ENCODE assay signal across 30 cellular contexts in genomic region chr14:43729149-43729548, GRCh38.
DNase-seq lines count a peak whose midpoint lies in the region; ATAC-seq and TF ChIP-seq lines count a peak whose summit lies in the region.
"Had no signal": no experiment of that assay in that cellular context is flagged by ENCODE, and none has a peak within 500 bp of the region (broad histone marks: within the 10 kb centered on the region; RNA-seq: fewer than 3 reads in every experiment).

No MANE protein-coding gene starts in this region.

- H3K4me2 ChIP-seq in SU-DHL-6 (ENCODE audit: low read depth, low read length, poor library complexity, severe bottlenecking) (no peak overlapping the region), neuronal stem cell (ENCODE audit: insufficient read depth, low read length, poor library complexity, severe bottlenecking) (no peak overlapping the region)
- H3K4me2 ChIP-seq: A549 had no signal

- no peaks in the 10 kb centered on the region for H3K27me3 ChIP-seq in SU-DHL-6 (ENCODE audit: low read length)
- no peaks in the 10 kb centered on the region for H3K27me3 ChIP-seq in neuronal stem cell (ENCODE audit: control insufficient read depth in 3 of 3, insufficient read depth in 3 of 3, low read depth in 1 of 3, low read length in 3 of 3)
- H3K27me3 ChIP-seq: BE2C, cardiac muscle cell, esophagus squamous epithelium, SJCRH30, upper lobe of right lung had no signal

- H2BK15ac ChIP-seq in neuronal stem cell (ENCODE audit: low read length): no peak overlapping the region

- H3K27me3 Mint-ChIP-seq in activated CD8-positive, alpha-beta T cell treated with anti-CD3 and anti-CD28 coated beads, Interleukin-2, amount 10 ng/mL, durations not matched to agents 7 days and 5 days (ENCODE audit: low read depth): no peaks in the 10 kb centered on the region
- H3K27me3 Mint-ChIP-seq in activated CD8-positive, alpha-beta T cell treated with anti-CD3 and anti-CD28 coated beads for 36 hours: no peaks in the 10 kb centered on the region
- H3K27me3 Mint-ChIP-seq: IgD-negative memory B cell; naive thymus-derived CD4-positive, alpha-beta T cell had no signal

- no peak for ATAC-seq in activated CD8-positive, alpha-beta T cell treated with anti-CD3 and anti-CD28 coated beads, Interleukin-2, amount 10 ng/mL, durations not matched to agents 7 days and 5 days
- ATAC-seq in activated CD8-positive, alpha-beta T cell treated with anti-CD3 and anti-CD28 coated beads for 36 hours: no peak
- ATAC-seq: A549; left colon; naive thymus-derived CD4-positive, alpha-beta T cell; upper lobe of right lung had no signal

- H3K4me1 ChIP-seq in neuronal stem cell (ENCODE audit: control insufficient read depth in 2 of 2, insufficient read depth in 1 of 2, low read depth in 1 of 2, low read length in 2 of 2): no peaks in the 10 kb centered on the region
- H3K4me1 ChIP-seq: A549, BE2C, esophagus squamous epithelium, SJCRH30, upper lobe of right lung had no signal

- no peak overlapping the region for H3K4ac ChIP-seq in neuronal stem cell (ENCODE audit: low read length)

- H3K36me3 ChIP-seq in SU-DHL-6 (ENCODE audit: low read length) (no peaks in the 10 kb centered on the region), neuronal stem cell (replicated peaks in 1 of 2; ENCODE audit: control insufficient read depth in 2 of 2, insufficient read depth in 2 of 2, low read length in 2 of 2) (no peaks in the 10 kb centered on the region)
- H3K36me3 ChIP-seq: BE2C, cardiac muscle cell, esophagus squamous epithelium, SJCRH30, upper lobe of right lung had no signal

- no peaks in the 10 kb centered on the region for H3K9me2 ChIP-seq in SU-DHL-6 (replicated peaks; ENCODE audit: insufficient read depth, low read length)

- H3K9me3 ChIP-seq in SU-DHL-6 (ENCODE audit: insufficient read depth, low read length) (no peaks in the 10 kb centered on the region), neuronal stem cell (replicated peaks in 1 of 2; ENCODE audit: control insufficient read depth in 2 of 2, insufficient read depth in 1 of 2, low read depth in 1 of 2, low read length in 2 of 2) (no peaks in the 10 kb centered on the region)
- H3K9me3 ChIP-seq: A549, BE2C, esophagus squamous epithelium, SJCRH30, upper lobe of right lung had no signal

- no peak overlapping the region for H2BK12ac ChIP-seq in neuronal stem cell (ENCODE audit: low read length)

- H3K4me1 Mint-ChIP-seq in activated CD8-positive, alpha-beta T cell treated with anti-CD3 and anti-CD28 coated beads, Interleukin-2, amount 10 ng/mL, durations not matched to agents 7 days and 5 days (ENCODE audit: low read depth): no peaks in the 10 kb centered on the region
- no peaks in the 10 kb centered on the region for H3K4me1 Mint-ChIP-seq in activated CD8-positive, alpha-beta T cell treated with anti-CD3 and anti-CD28 coated beads for 36 hours (ENCODE audit: low read depth)
- H3K4me1 Mint-ChIP-seq: endodermal cell; IgD-negative memory B cell; naive thymus-derived CD4-positive, alpha-beta T cell had no signal

- H3K79me2 ChIP-seq in SU-DHL-6 (ENCODE audit: insufficient read depth, low read length): no peaks in the 10 kb centered on the region

- DNase-seq in SIG-M5 treated with dmso at 0.1 percent for 504 hours (lab: John Stamatoyannopoulos, UW; ENCODE audit: unreplicated experiment) (peak; percentile 58), SIG-M5 (lab: John Stamatoyannopoulos, UW) (no peak), MV-4-11 (lab: John Stamatoyannopoulos, UW) (peak; percentile 91), neuronal stem cell (ENCODE audit: low spot score) (peak; percentile 1), GM20000 (ENCODE audit: low spot score) (no peak)
- DNase-seq in activated CD8-positive, alpha-beta T cell treated with anti-CD3 and anti-CD28 coated beads, Interleukin-2, amount 10 ng/mL, durations not matched to agents 7 days and 5 days: no peak
- no peak for DNase-seq in activated CD8-positive, alpha-beta T cell treated with anti-CD3 and anti-CD28 coated beads for 36 hours
- DNase-seq: activated CD4-positive, alpha-beta T cell treated with anti-CD3 and anti-CD28 coated beads for 48 hours; activated naive CD4-positive, alpha-beta T cell treated with anti-CD3 and anti-CD28 coated beads, Interleukin-2, amount 50 U/mL, for 16 hours; anterior cingulate cortex; BE2C; endodermal cell; esophagus squamous epithelium; HCEC 1CT; left colon; MM.1S; naive thymus-derived CD4-positive, alpha-beta T cell; NCI-H187; NCI-H82; SJCRH30; stimulated activated CD4-positive, alpha-beta T cell treated with anti-CD3 and anti-CD28 coated beads, Interleukin-1b, Interleukin-23, amount 100 ng/mL, for 48 hours; substantia nigra; T-helper 2 cell; upper lobe of right lung had no signal

- no peaks in the 10 kb centered on the region for H4K20me1 ChIP-seq in SU-DHL-6 (ENCODE audit: low read depth, low read length)

- H3K14ac ChIP-seq in neuronal stem cell (ENCODE audit: low read length): no peak overlapping the region

- no peak overlapping the region for H4K91ac ChIP-seq in neuronal stem cell (ENCODE audit: low read depth, low read length, poor library complexity)

- CTCF ChIA-PET in activated CD8-positive, alpha-beta T cell treated with anti-CD3 and anti-CD28 coated beads, Interleukin-2, amount 10 ng/mL, durations not matched to agents 7 days and 5 days (lab: Charles Lee): no interaction called here
- CTCF ChIA-PET in activated CD8-positive, alpha-beta T cell treated with anti-CD3 and anti-CD28 coated beads for 36 hours (lab: Charles Lee): no interaction called here

- H2AK5ac ChIP-seq in neuronal stem cell (ENCODE audit: low read depth, low read length): no peak overlapping the region

- H3K4me3 ChIP-seq in SU-DHL-6 (ENCODE audit: insufficient read depth, low read length, poor library complexity, severe bottlenecking): no peak overlapping the region
- no peak overlapping the region for H3K4me3 ChIP-seq in neuronal stem cell (ENCODE audit: low read length in 2 of 2)
- H3K4me3 ChIP-seq: A549, cardiac muscle cell, esophagus squamous epithelium, SJCRH30, skin epidermis, upper lobe of right lung had no signal

- intact Hi-C loops in activated CD8-positive, alpha-beta T cell treated with anti-CD3 and anti-CD28 coated beads for 36 hours (cut with micrococcal nuclease): no loop called here

- no peaks in the 10 kb centered on the region for H3F3A ChIP-seq in SU-DHL-6 (ENCODE audit: insufficient read depth)

- H3K36me3 Mint-ChIP-seq in activated CD8-positive, alpha-beta T cell treated with anti-CD3 and anti-CD28 coated beads, Interleukin-2, amount 10 ng/mL, durations not matched to agents 7 days and 5 days (ENCODE audit: low read depth): no peaks in the 10 kb centered on the region
- no peaks in the 10 kb centered on the region for H3K36me3 Mint-ChIP-seq in activated CD8-positive, alpha-beta T cell treated with anti-CD3 and anti-CD28 coated beads for 36 hours (ENCODE audit: low read depth)
- H3K36me3 Mint-ChIP-seq: IgD-negative memory B cell; naive thymus-derived CD4-positive, alpha-beta T cell had no signal

- peaks cover 4% of the 10 kb centered on the region for H3K9me3 Mint-ChIP-seq in activated CD8-positive, alpha-beta T cell treated with anti-CD3 and anti-CD28 coated beads, Interleukin-2, amount 10 ng/mL, durations not matched to agents 7 days and 5 days (ENCODE audit: insufficient read depth)
- peaks cover 3% of the 10 kb centered on the region for H3K9me3 Mint-ChIP-seq in activated CD8-positive, alpha-beta T cell treated with anti-CD3 and anti-CD28 coated beads for 36 hours
- H3K9me3 Mint-ChIP-seq: activated T-helper 1 cell treated with anti-CD3 and anti-CD28 coated beads, Interleukin-12 subunit alpha, Interleukin-12 subunit beta, Interleukin-2, Interleukin-4 antibody, amounts not matched to agents 30 ng/mL and 10 ng/mL and 1 ng/mL, durations not matched to agents 14 hours and 24 hours and 36 hours; endodermal cell had no signal

- H3K4me3 Mint-ChIP-seq in activated CD8-positive, alpha-beta T cell treated with anti-CD3 and anti-CD28 coated beads, Interleukin-2, amount 10 ng/mL, durations not matched to agents 7 days and 5 days: no peak overlapping the region
- H3K4me3 Mint-ChIP-seq in activated CD8-positive, alpha-beta T cell treated with anti-CD3 and anti-CD28 coated beads for 36 hours: no peak overlapping the region
- H3K4me3 Mint-ChIP-seq: activated T-helper 1 cell treated with anti-CD3 and anti-CD28 coated beads, Interleukin-12 subunit alpha, Interleukin-12 subunit beta, Interleukin-2, Interleukin-4 antibody, amounts not matched to agents 30 ng/mL and 10 ng/mL and 1 ng/mL, durations not matched to agents 14 hours and 24 hours and 36 hours; endodermal cell; IgD-negative memory B cell; naive thymus-derived CD4-positive, alpha-beta T cell had no signal

- H3K27ac Mint-ChIP-seq in activated CD8-positive, alpha-beta T cell treated with anti-CD3 and anti-CD28 coated beads, Interleukin-2, amount 10 ng/mL, durations not matched to agents 7 days and 5 days: no peak overlapping the region
- no peak overlapping the region for H3K27ac Mint-ChIP-seq in activated CD8-positive, alpha-beta T cell treated with anti-CD3 and anti-CD28 coated beads for 36 hours
- H3K27ac Mint-ChIP-seq: activated T-helper 1 cell treated with anti-CD3 and anti-CD28 coated beads, Interleukin-12 subunit alpha, Interleukin-12 subunit beta, Interleukin-2, Interleukin-4 antibody, amounts not matched to agents 30 ng/mL and 10 ng/mL and 1 ng/mL, durations not matched to agents 14 hours and 24 hours and 36 hours; endodermal cell; naive thymus-derived CD4-positive, alpha-beta T cell had no signal

- WGBS in neuronal stem cell (ENCODE audit: extremely low coverage in 2 of 2, insufficient read length in 2 of 2, insufficient replicate concordance in 1 of 2), 2 donors: no CpG with 5 or more reads among the region's 4 CpGs

- no peak overlapping the region for H3K18ac ChIP-seq in neuronal stem cell (ENCODE audit: low read length)

- no peaks in the 10 kb centered on the region for H3K79me1 ChIP-seq in neuronal stem cell (ENCODE audit: low read depth, low read length)

- H3K9ac ChIP-seq in SU-DHL-6 (ENCODE audit: low read length): no peak overlapping the region
- H3K9ac ChIP-seq in neuronal stem cell (ENCODE audit: low read depth, low read length, poor library complexity): no peak overlapping the region

- H3K27ac ChIP-seq in SU-DHL-6 (ENCODE audit: low read depth, low read length) (no peak overlapping the region), neuronal stem cell (replicated peaks; ENCODE audit: low read length) (no peak overlapping the region)
- H3K27ac ChIP-seq: A549, cardiac muscle cell, esophagus squamous epithelium, SJCRH30, skin epidermis, upper lobe of right lung had no signal

- H2BK120ac ChIP-seq in neuronal stem cell (ENCODE audit: low read depth, low read length): no peak overlapping the region

- H3K23ac ChIP-seq in neuronal stem cell (ENCODE audit: low read depth, low read length, poor library complexity): no peak overlapping the region

- H2BK5ac ChIP-seq in neuronal stem cell (ENCODE audit: low read length): no peak overlapping the region

- POLR2A ChIA-PET in activated CD8-positive, alpha-beta T cell treated with anti-CD3 and anti-CD28 coated beads, Interleukin-2, amount 10 ng/mL, durations not matched to agents 7 days and 5 days (lab: Charles Lee): no interaction called here
- POLR2A ChIA-PET in activated CD8-positive, alpha-beta T cell treated with anti-CD3 and anti-CD28 coated beads for 36 hours (lab: Charles Lee): no interaction called here

- H2AFZ ChIP-seq in SU-DHL-6 (ENCODE audit: low read depth, low read length, severe bottlenecking): peak overlapping the region; percentile 61
- H2AFZ ChIP-seq in neuronal stem cell (ENCODE audit: low read length): peak overlapping the region; percentile 6

- no peak overlapping the region for H4K8ac ChIP-seq in neuronal stem cell (ENCODE audit: low read depth, low read length)

- TF ChIP-seq CTCF in SU-DHL-6 (IDR thresholded peaks at IDR 0.05; ENCODE audit: insufficient read depth, low read length, poor library complexity, severe bottlenecking) (no peak), GM20000 (IDR thresholded peaks at IDR 0.05; ENCODE audit: extremely low read depth, missing control alignments) (no peak)
- no peak for TF ChIP-seq CTCF in activated CD8-positive, alpha-beta T cell treated with anti-CD3 and anti-CD28 coated beads for 36 hours (IDR thresholded peaks at IDR 0.05)

Comparison
In these comparisons a context has a peak if more than half of its experiments do, and no peak if none do; other contexts are left out.
1. DNase-seq: peak in SIG-M5 treated with dmso at 0.1 percent for 504 hours (single experiment), MV-4-11 (single experiment) and neuronal stem cell (single experiment); none in SIG-M5 (single experiment), activated CD8-positive, alpha-beta T cell treated with anti-CD3 and anti-CD28 coated beads, Interleukin-2, amount 10 ng/mL, durations not matched to agents 7 days and 5 days (single experiment), activated CD8-positive, alpha-beta T cell treated with anti-CD3 and anti-CD28 coated beads for 36 hours (single experiment) and GM20000 (single experiment).